ENCODE assay signal across 19 cellular contexts in the genomic region with DNA sequence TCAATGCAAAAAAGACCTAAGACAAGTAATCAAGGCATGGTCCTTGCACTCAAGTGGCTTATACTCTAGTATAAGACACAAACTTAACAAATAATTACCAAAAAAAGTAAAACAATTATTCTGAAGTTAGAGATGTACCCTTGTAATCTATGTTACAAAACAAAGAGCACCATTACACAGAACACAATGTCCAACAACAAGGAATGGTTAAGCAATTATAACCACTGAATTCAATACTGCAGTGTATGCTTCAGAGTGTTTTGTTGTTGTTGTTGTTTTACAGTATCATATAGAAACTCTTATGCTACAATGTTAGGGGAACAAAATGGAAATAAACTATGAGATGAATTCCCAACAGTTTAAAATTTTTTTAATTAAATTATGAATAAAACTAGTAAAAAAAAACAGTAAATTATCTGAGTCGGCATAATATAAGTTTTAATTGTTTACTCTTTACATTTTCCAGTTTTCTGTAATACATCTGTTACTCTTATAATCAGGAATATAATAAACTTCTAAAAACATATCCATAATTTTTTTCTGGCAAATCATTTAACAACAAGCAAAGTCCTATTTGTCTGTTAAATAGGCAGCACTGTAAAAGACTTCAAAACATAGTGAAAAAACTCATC. TPM values are rescaled to one million over a fixed set of nuclear protein-coding genes. Genes with fewer than 3 reads are reported as not detected.
A peak's percentile ranks its signal among the peaks of the same experiment; 100 is the strongest.
DNase-seq lines count a peak whose midpoint lies in the region; ATAC-seq, FAIRE-seq and TF ChIP-seq lines count a peak whose summit lies in the region.
"Had no signal": no experiment of that assay in that cellular context is flagged by ENCODE, and none has a peak within 500 bp of the region (broad histone marks: within the 10 kb centered on the region; RNA-seq: fewer than 3 reads in every experiment).

No MANE protein-coding gene starts in this region.

- H3F3A ChIP-seq in smooth muscle cell (ENCODE audit: low read depth): peaks cover 9% of the 10 kb centered on the region

- FAIRE-seq in colon (lab: Jason Lieb, UNC): peak; percentile 78
- no peak for FAIRE-seq in HepG2 (lab: Jason Lieb, UNC)
- FAIRE-seq: H1 had no signal

- no peak overlapping the region for H3K27ac ChIP-seq in HepG2 (ENCODE audit: extremely low read length, insufficient read depth, low read length)
- peak overlapping the region; percentile 38 for H3K27ac ChIP-seq in smooth muscle cell (ENCODE audit: low read depth)
- H3K27ac ChIP-seq: HL-60, Peyer's patch had no signal

- no peak overlapping the region for H3K4me2 ChIP-seq in HepG2 (ENCODE audit: low read depth, low read length)
- no peak overlapping the region for H3K4me2 ChIP-seq in smooth muscle cell

- CTCF ChIA-PET in HepG2 (lab: Yijun Ruan, JAX; ENCODE audit: low intra/inter-chr PET ratio, low total read pairs): no interaction called here

- peaks cover 61% of the 10 kb centered on the region for H3K4me1 ChIP-seq in HepG2 (ENCODE audit: insufficient read depth, low read length)
- H3K4me1 ChIP-seq in smooth muscle cell (ENCODE audit: low read depth): peaks cover 5% of the 10 kb centered on the region

- H4K20me1 ChIP-seq in HepG2 (ENCODE audit: insufficient read depth, low read length) (peaks cover 77% of the 10 kb centered on the region), smooth muscle cell (ENCODE audit: low read depth) (peaks cover 82% of the 10 kb centered on the region)

- no peak overlapping the region for H2AFZ ChIP-seq in HepG2 (ENCODE audit: low read length)
- no peak overlapping the region for H2AFZ ChIP-seq in smooth muscle cell (ENCODE audit: low read depth)

- H3K9ac ChIP-seq in HepG2 (ENCODE audit: insufficient read depth, low read depth, low read length) (no peak overlapping the region), smooth muscle cell (ENCODE audit: low read depth) (no peak overlapping the region)

- H3K27me3 ChIP-seq in HepG2 (ENCODE audit: control insufficient read depth in 1 of 2, insufficient read depth in 2 of 2, low read length in 2 of 2): no peaks in the 10 kb centered on the region
- H3K27me3 ChIP-seq in smooth muscle cell (ENCODE audit: low read depth): no peaks in the 10 kb centered on the region
- H3K27me3 ChIP-seq: Peyer's patch had no signal

- no peak for DNase-seq in left ventricle myocardium superior
- DNase-seq in cardiac septum (ENCODE audit: low spot score): no peak
- DNase-seq in HepG2 (ENCODE audit: low spot score): no peak
- DNase-seq in smooth muscle cell (lab: John Stamatoyannopoulos, UW; ENCODE audit: unreplicated experiment): no peak
- no peak for DNase-seq in cortex of kidney (lab: John Stamatoyannopoulos, UW)
- DNase-seq: 8988T; CD4-positive, alpha-beta T cell; DMS153; GF-D8; NCI-H1105; NCI-H2081 treated with DMSO at 0.1 percent for 48 hours; NCI-H446 treated with DMSO at 0.1 percent for 48 hours; Peyer's patch; Right ventricle myocardium superior had no signal

- POLR2A ChIA-PET in HepG2 (lab: Yijun Ruan, JAX): interaction anchor here (1.5 kb wide), 1 partner anchor 30 kb away, joined by 4 read pairs; a partner anchor contains a TSS

- H3K4me3 ChIP-seq in HepG2 (replicated peaks in 1 of 3; ENCODE audit: insufficient read depth in 1 of 3, low read depth in 2 of 3, low read length in 3 of 3): no peak overlapping the region
- no peak overlapping the region for H3K4me3 ChIP-seq in smooth muscle cell
- H3K4me3 ChIP-seq: Peyer's patch had no signal

- BruUV-seq in HepG2 (replicated peaks; lab: Mats Ljungman, UMichigan): no TSS peak

- H3K79me2 ChIP-seq in HepG2 (ENCODE audit: insufficient read depth, low read length): peaks cover 87% of the 10 kb centered on the region
- peaks cover 90% of the 10 kb centered on the region for H3K79me2 ChIP-seq in smooth muscle cell (ENCODE audit: low read depth)

- in situ Hi-C loops in HepG2 (cut with HindIII; ENCODE audit: extremely low pct_ligation_motif_present, low pct_unique_long_range_greater_than_20kb): no loop called here

- TF ChIP-seq RAD21 in HepG2 (CRISPR knock-in tag; IDR thresholded peaks at IDR 0.05): no peak

- peaks cover 0 to 3% of the 10 kb centered on the region in 2 experiments; a peak in 2 of 5 replicates for H3K36me3 ChIP-seq in HepG2 (replicated peaks in 1 of 2; ENCODE audit: control insufficient read depth in 1 of 2, insufficient read depth in 2 of 2, low read length in 2 of 2)
- H3K36me3 ChIP-seq in smooth muscle cell (ENCODE audit: low read depth): no peaks in the 10 kb centered on the region
- H3K36me3 ChIP-seq: Peyer's patch had no signal

- TF ChIP-seq POLR2A in HepG2 (IDR thresholded peaks at IDR 0.05; ENCODE audit: insufficient read depth in 1 of 2, low read depth in 2 of 2, low read length in 2 of 2): no peak

- intact Hi-C loops in left ventricle myocardium superior (cut with micrococcal nuclease) (no loop called here), cardiac septum (cut with DNase I) (no loop called here), HepG2 (cut with micrococcal nuclease; ENCODE audit: unreplicated experiment) (no loop called here)

- 93% methylated on average over 1 of the region's 1 CpG for WGBS in HepG2 (ENCODE audit: low lambda C conversion rate)
- WGBS in smooth muscle cell (ENCODE audit: low lambda C conversion rate): 90% methylated on average over 1 of the region's 1 CpG

- TF ChIP-seq CTCF in HepG2 (CRISPR knock-in tag; IDR thresholded peaks at IDR 0.05) (no peak), smooth muscle cell (IDR thresholded peaks at IDR 0.05; ENCODE audit: borderline replicate concordance, insufficient read depth, poor library complexity, severe bottlenecking) (no peak)

- no peak for TF ChIP-seq EP300 in HepG2 (IDR thresholded peaks at IDR 0.05; ENCODE audit: low read depth in 2 of 2, low read length in 2 of 2)
- no peak for TF ChIP-seq EP300 in HepG2 (CRISPR knock-in tag; IDR thresholded peaks at IDR 0.05; ENCODE audit: borderline replicate concordance)

- H3K9me3 ChIP-seq in HepG2 (ENCODE audit: low read length) (no peaks in the 10 kb centered on the region), smooth muscle cell (replicated peaks; ENCODE audit: low read depth) (no peaks in the 10 kb centered on the region)
- H3K9me3 ChIP-seq: Peyer's patch had no signal

- ATAC-seq in left ventricle myocardium superior: peak; percentile 39
- no peak for ATAC-seq in HepG2
- ATAC-seq in HG03354 (IDR thresholded peaks at IDR 0.05; ENCODE audit: poor library complexity, severe bottlenecking, unreplicated experiment): no peak
- no peak for ATAC-seq in GM21515 (IDR thresholded peaks at IDR 0.05; ENCODE audit: unreplicated experiment)

TF ChIP-seq in HepG2, 621 proteins besides CTCF, POLR2A, EP300 and RAD21:
- TF ChIP-seq THYN1 (CRISPR knock-in tag; IDR thresholded peaks at IDR 0.05; ENCODE audit: borderline replicate concordance, low read depth) (0 out of 2 replicates have a peak, but pooled peaks have one; percentile 44), REPIN1 (CRISPR knock-in tag; IDR thresholded peaks at IDR 0.05; ENCODE audit: borderline replicate concordance, low read depth) (no peak), ARID2 (CRISPR knock-in tag; IDR thresholded peaks at IDR 0.05; ENCODE audit: borderline replicate concordance) (0 out of 2 replicates have a peak, but pooled peaks have one; percentile 35), MAFF (IDR thresholded peaks at IDR 0.05; ENCODE audit: low read depth, low read length) (peak; percentile 86; the same call in 1 of the 2 replicates), PRPF4 (IDR thresholded peaks at IDR 0.05; ENCODE audit: low read depth, low read length, poor library complexity, severe bottlenecking) (no peak), MAFK (conservative IDR thresholded peaks at IDR 0.05 in 1 of 2, IDR thresholded peaks at IDR 0.05 in 1 of 2; ENCODE audit: low read length in 2 of 2) (peak; percentile 61 to 94; a peak in 3 of 4 replicates)

RNA-seq across cellular contexts. Expression of a gene that starts 29.2 kb away (rescaled TPM):
- 34.2 TPM for total RNA-seq in left ventricle myocardium superior
- 48.6 TPM for total RNA-seq in cardiac septum
- total RNA-seq in HepG2 (2016; rRNA removed; fragmentation: Illumina TruSeq; extraction: Trizol): 119 and 174 TPM in 2 replicates
- total RNA-seq in HepG2 (2016; cell fraction: cytosol; rRNA removed; fragmentation: Illumina TruSeq; extraction: Trizol; ENCODE audit: low read depth): 13.0 and 13.5 TPM in 2 replicates
- total RNA-seq in HepG2 (2016; cell fraction: insoluble cytoplasmic fraction; rRNA removed; fragmentation: Illumina TruSeq; extraction: Trizol): 112 and 164 TPM in 2 replicates
- total RNA-seq in HepG2 (2016; cell fraction: membrane; rRNA removed; fragmentation: Illumina TruSeq; extraction: Trizol): 35.2 and 39.5 TPM in 2 replicates
- total RNA-seq in HepG2 (2016; cell fraction: nucleus; rRNA removed; fragmentation: Illumina TruSeq; extraction: Trizol): 134 and 149 TPM in 2 replicates
- polyA plus RNA-seq in HepG2 (2011; rRNA removed): 31.9 and 38.1 TPM in 2 replicates
- 14.6 and 24.9 TPM in 2 replicates for polyA plus RNA-seq in HepG2 (2011; cell fraction: cytosol; rRNA removed)
- polyA plus RNA-seq in HepG2 (2011; cell fraction: nucleus; rRNA removed): 19.3 and 29.4 TPM in 2 replicates
- polyA plus RNA-seq in HepG2 (2012): 62.4 and 98.0 TPM in 2 replicates
- polyA plus RNA-seq in HepG2 (2016; cell fraction: cytosol; fragmentation: Illumina TruSeq; extraction: Trizol; ENCODE audit: low read depth): 1.6 and 1.8 TPM in 2 replicates
- polyA plus RNA-seq in HepG2 (2016; cell fraction: insoluble cytoplasmic fraction; fragmentation: Illumina TruSeq; extraction: Trizol; ENCODE audit: low read depth): 87.7 and 90.4 TPM in 2 replicates
- 6.9 and 8.4 TPM in 2 replicates for polyA plus RNA-seq in HepG2 (2016; cell fraction: membrane; fragmentation: Illumina TruSeq; extraction: Trizol; ENCODE audit: low read depth)
- 77.5 and 87.9 TPM in 2 replicates for polyA plus RNA-seq in HepG2 (2016; cell fraction: nucleus; fragmentation: Illumina TruSeq; extraction: Trizol; ENCODE audit: insufficient read depth, low read depth)
- 17.3 and 25.8 TPM in 2 replicates for polyA minus RNA-seq in HepG2 (2011; rRNA and poly(A)+ RNA removed; ENCODE audit: low replicate concordance)
- 82.6 and 95.3 TPM in 2 replicates for polyA minus RNA-seq in HepG2 (2011; cell fraction: cytosol; rRNA and poly(A)+ RNA removed)
- polyA minus RNA-seq in HepG2 (2011; cell fraction: nucleus; rRNA and poly(A)+ RNA removed): 275 and 284 TPM in 2 replicates
- 45.5 and 56.2 TPM in 2 replicates for total RNA-seq in smooth muscle cell
- polyA plus RNA-seq in smooth muscle cell: 27.2 and 42.4 TPM in 2 replicates
